Comparison of ENCODE assay signal across 9 cellular contexts in genomic region chr5:132268698-132269551, GRCh38. TPM values are rescaled to one million over a fixed set of nuclear protein-coding genes. Genes with fewer than 3 reads are reported as not detected.
DNase-seq lines count a peak whose midpoint lies in the region; ATAC-seq and TF ChIP-seq lines count a peak whose summit lies in the region.
"Had no signal": no experiment of that assay in that cellular context is flagged by ENCODE, and none has a peak within 500 bp of the region (broad histone marks: within the 10 kb centered on the region; RNA-seq: fewer than 3 reads in every experiment).

No MANE protein-coding gene starts in this region.

- ATAC-seq in HG03045 (IDR thresholded peaks at IDR 0.05; ENCODE audit: unreplicated experiment) = peak; percentile 71
- ATAC-seq in left lung = no peak

- H3K36me3 ChIP-seq in left lung = no peaks in the 10 kb centered on the region

- intact Hi-C loops in left lung (cut with DNase I) = no loop called here

- no peaks in the 10 kb centered on the region for H3K9me3 ChIP-seq in left lung

- no peak overlapping the region for H3K27ac ChIP-seq in left lung

- no peak for TF ChIP-seq CTCF in left lung (IDR thresholded peaks at IDR 0.05)

- peak; percentile 54 for DNase-seq in activated CD8-positive, alpha-beta memory T cell treated with anti-CD3 and anti-CD28 coated beads for 24 hours
- DNase-seq in activated CD8-positive, alpha-beta memory T cell treated with anti-CD3 and anti-CD28 coated beads, Interleukin-2, amount 50 U/mL, for 4 hours = no peak
- DNase-seq in dedifferentiated amniotic fluid mesenchymal stem cell (ENCODE audit: extremely low spot score) (peak; percentile 30), ureter (ENCODE audit: low spot score) (peak; percentile 45), left lung (no peak), OCI-M1 (lab: John Stamatoyannopoulos, UW) (no peak)
- DNase-seq in activated CD4-positive, alpha-beta T cell treated with anti-CD3 and anti-CD28 coated beads, Interleukin-2, amount 50 U/mL, for 1 hour = no peak
- DNase-seq: NCI-H1092 treated with DMSO at 0.1 percent for 48 hours had no signal

- no peak overlapping the region for H3K4me3 ChIP-seq in left lung

- H3K4me1 ChIP-seq in left lung = peaks cover 9 to 13% of the 10 kb centered on the region in 2 donors

- H3K27me3 ChIP-seq in left lung = peaks cover 0 to 13% of the 10 kb centered on the region in 2 donors

RNA-seq across cellular contexts. Expression of gene PDLIM4, which starts 11.4 kb away (rescaled TPM):
- total RNA-seq in ureter (33.9 TPM), left lung (10 to 100 TPM in 1 of 2 donors, 1 to 10 TPM in 1; 7.7 to 13.5 TPM)

RNA-seq across cellular contexts. Expression of gene SLC22A4, which starts 25.3 kb away (rescaled TPM):
- total RNA-seq in ureter = 3.1 TPM
- 10 to 100 TPM in 1 of 2 donors, 1 to 10 TPM in 1; 1.0 to 10.3 TPM for total RNA-seq in left lung

RNA-seq across cellular contexts. Expression of gene P4HA2, which starts 41.3 kb away (rescaled TPM):
- 39.7 TPM for total RNA-seq in ureter
- 10 to 100 TPM; 58.5 to 81.9 TPM for total RNA-seq in left lung

Comparison
In these comparisons a context has a peak if more than half of its experiments do, and no peak if none do; other contexts are left out.
1. DNase-seq: peak in activated CD8-positive, alpha-beta memory T cell treated with anti-CD3 and anti-CD28 coated beads for 24 hours (single experiment), dedifferentiated amniotic fluid mesenchymal stem cell (single experiment) and ureter (single experiment); none in activated CD8-positive, alpha-beta memory T cell treated with anti-CD3 and anti-CD28 coated beads, Interleukin-2, amount 50 U/mL, for 4 hours (single experiment), left lung (0 of 2), OCI-M1 (single experiment) and activated CD4-positive, alpha-beta T cell treated with anti-CD3 and anti-CD28 coated beads, Interleukin-2, amount 50 U/mL, for 1 hour (single experiment).